In the genomic region with DNA sequence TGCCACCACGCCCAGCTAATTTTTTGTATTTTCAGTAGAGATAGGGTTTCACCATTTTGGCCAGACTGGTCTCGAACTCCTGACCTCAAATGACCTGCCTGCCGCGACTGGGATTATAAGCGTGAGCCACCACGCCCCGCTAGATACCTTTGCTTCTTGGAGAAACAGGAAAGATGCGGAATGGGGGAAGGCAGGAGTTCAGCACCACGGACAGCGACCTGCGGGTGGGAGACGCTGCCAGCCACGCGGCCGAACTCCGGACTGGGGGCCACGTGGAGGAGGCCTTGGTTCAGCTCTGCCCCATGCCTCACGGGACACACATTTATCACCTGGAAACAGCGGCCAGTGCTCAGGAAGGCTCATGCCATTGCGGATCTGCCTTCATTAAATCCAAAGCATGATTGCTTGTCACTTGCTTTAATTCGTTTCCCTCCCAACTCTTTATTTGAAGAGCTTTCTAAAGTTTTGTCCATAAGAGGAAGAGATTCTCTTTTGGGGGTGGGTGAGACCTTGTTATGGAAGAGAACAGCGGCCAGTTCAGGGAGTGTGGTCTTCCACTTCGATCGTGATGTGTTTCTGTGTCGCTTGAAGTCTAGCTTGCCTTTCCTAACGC, we compare ENCODE assay signal across 8 cellular contexts.
DNase-seq lines count a peak whose midpoint lies in the region; ATAC-seq lines count a peak whose summit lies in the region.

No MANE protein-coding gene starts in this region.

- DNase-seq in activated T-cell treated with anti-CD3 and anti-CD28 coated beads for 1 hour (ENCODE audit: low read depth) (peak; percentile 38), activated T-cell treated with anti-CD3 and anti-CD28 coated beads for 4 hours (no peak), globus pallidus (ENCODE audit: low spot score) (peak; percentile 11), renal cortical epithelial cell (ENCODE audit: low read depth) (peak; percentile 13), cerebellum (ENCODE audit: low spot score) (no peak), NCI-H446 treated with DMSO at 0.1 percent for 48 hours (lab: John Stamatoyannopoulos, UW) (no peak)
- peak in 2 of 3 experiments; percentile 23 to 37 for DNase-seq in activated CD8-positive, alpha-beta memory T cell treated with anti-CD3 and anti-CD28 coated beads for 48 hours (ENCODE audit: low read depth in 2 of 3, low spot score in 2 of 3)

- no peak for ATAC-seq in GM21737 (IDR thresholded peaks at IDR 0.05; ENCODE audit: unreplicated experiment)

Comparison
In these comparisons a context has a peak if more than half of its experiments do, and no peak if none do; other contexts are left out.
1. DNase-seq: peak in activated T-cell treated with anti-CD3 and anti-CD28 coated beads for 1 hour (single experiment), activated CD8-positive, alpha-beta memory T cell treated with anti-CD3 and anti-CD28 coated beads for 48 hours (2 of 3), globus pallidus (single experiment) and renal cortical epithelial cell (single experiment); none in activated T-cell treated with anti-CD3 and anti-CD28 coated beads for 4 hours (single experiment), cerebellum (single experiment) and NCI-H446 treated with DMSO at 0.1 percent for 48 hours (single experiment).